ENCODE assay signal across 1 cellular context in genomic region chr7:1233328-1234048, GRCh38.
A peak's percentile ranks its signal among the peaks of the same experiment; 100 is the strongest.
TF ChIP-seq lines count a peak whose summit lies in the region.

No MANE protein-coding gene starts in this region.

TF ChIP-seq in GM23338, 12 proteins besides CTCF, POLR2A, EP300 and RAD21 (continued from another document):
- no peak for TF ChIP-seq REST (IDR thresholded peaks at IDR 0.05; ENCODE audit: unreplicated experiment)
- TF ChIP-seq STAT1 (IDR thresholded peaks at IDR 0.05; ENCODE audit: unreplicated experiment), result no peak
- no peak for TF ChIP-seq ZNF331 (CRISPR knock-in tag; IDR thresholded peaks at IDR 0.05; ENCODE audit: low read depth)
- TF ChIP-seq POLR2AphosphoS5 (IDR thresholded peaks at IDR 0.05; ENCODE audit: low read depth), result no peak
- TF ChIP-seq EZH2phosphoT487 (IDR thresholded peaks at IDR 0.05; ENCODE audit: unreplicated experiment), result peak; percentile 98
- TF ChIP-seq EZH2 (IDR thresholded peaks at IDR 0.05; ENCODE audit: low read depth, unreplicated experiment), result peak; percentile 96
- TF ChIP-seq ETS1 (IDR thresholded peaks at IDR 0.05), result no peak
- TF ChIP-seq JUNB (IDR thresholded peaks at IDR 0.05; ENCODE audit: unreplicated experiment), result no peak
- TF ChIP-seq NANOG (IDR thresholded peaks at IDR 0.05; ENCODE audit: borderline replicate concordance), result no peak
- TF ChIP-seq CREB1 (CRISPR knock-in tag; IDR thresholded peaks at IDR 0.05; ENCODE audit: low read depth), result no peak
